In the genomic region with DNA sequence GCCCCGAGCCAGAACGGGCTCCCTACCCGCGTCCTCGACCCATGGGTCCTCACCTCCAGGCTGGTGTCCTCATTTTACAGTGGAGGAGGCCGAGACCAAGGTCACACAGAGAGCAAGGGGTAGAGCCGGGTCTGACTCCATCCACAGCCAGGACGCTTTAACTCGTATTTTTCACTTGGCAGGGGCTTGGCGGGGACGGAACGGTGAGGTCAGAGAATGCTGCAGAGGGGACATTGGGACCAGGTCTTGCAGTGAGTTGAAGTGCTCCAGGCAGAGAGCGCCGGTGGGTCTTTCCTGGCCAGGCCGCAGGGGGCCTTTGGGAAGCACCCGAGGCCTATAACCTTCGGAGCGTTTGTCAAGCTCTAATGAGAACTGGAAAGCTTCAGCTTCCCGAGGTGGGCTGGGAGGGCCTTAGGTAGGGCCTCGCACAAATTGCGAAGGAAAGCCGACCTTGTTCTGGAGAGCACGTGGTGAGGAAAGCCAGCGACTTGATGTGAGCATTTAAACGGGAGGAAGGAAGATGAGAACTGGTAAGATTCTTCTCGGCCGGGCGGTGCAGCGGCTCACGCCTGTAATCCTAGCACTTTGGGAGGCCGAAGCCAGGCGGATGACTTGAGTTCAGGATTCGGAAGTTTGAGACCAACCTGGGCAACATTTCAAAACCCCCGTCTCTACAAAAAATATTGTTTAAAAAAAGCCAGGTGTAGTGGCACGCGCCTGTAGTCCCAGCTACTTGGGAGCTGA, we compare ENCODE assay signal across 9 cellular contexts. TPM values are rescaled to one million over a fixed set of nuclear protein-coding genes. Genes with fewer than 3 reads are reported as not detected.
DNase-seq lines count a peak whose midpoint lies in the region; ATAC-seq and TF ChIP-seq lines count a peak whose summit lies in the region.
"Had no signal": no experiment of that assay in that cellular context is flagged by ENCODE, and none has a peak within 500 bp of the region (broad histone marks: within the 10 kb centered on the region; RNA-seq: fewer than 3 reads in every experiment).

No MANE protein-coding gene starts in this region.

- no peaks in the 10 kb centered on the region for H3K27me3 ChIP-seq in ascending aorta
- no peaks in the 10 kb centered on the region for H3K27me3 ChIP-seq in thyroid gland

- 48 to 54% methylated on average over 31 to 36 of the region's 36 CpGs for WGBS in thyroid gland, 2 donors

- ATAC-seq in left colon = peak; percentile 11
- no peak for ATAC-seq in HG03045 (IDR thresholded peaks at IDR 0.05; ENCODE audit: unreplicated experiment)

- CTCF ChIA-PET in activated naive CD4-positive, alpha-beta T cell treated with anti-CD3 and anti-CD28 coated beads, Interleukin-2, amount 10 ng/mL, durations not matched to agents 7 days and 5 days (lab: Charles Lee) = no interaction called here

- TF ChIP-seq CTCF in ascending aorta (IDR thresholded peaks at IDR 0.05) (no peak), thyroid gland (IDR thresholded peaks at IDR 0.05) (no peak)

- TF ChIP-seq POLR2A in thyroid gland (IDR thresholded peaks at IDR 0.05) = no peak

- no peaks in the 10 kb centered on the region for H3K27me3 Mint-ChIP-seq in activated naive CD4-positive, alpha-beta T cell treated with anti-CD3 and anti-CD28 coated beads, Interleukin-2, amount 10 ng/mL, durations not matched to agents 7 days and 5 days

- intact Hi-C loops in ascending aorta (cut with DNase I) (loop anchor here (5.0 kb wide), 2 partner anchors 290 to 320 kb away; no protein-coding TSS in a partner anchor), left colon (cut with DNase I, micrococcal nuclease) (no loop called here), thyroid gland (cut with DNase I) (no loop called here)

- H3K4me1 ChIP-seq in ascending aorta (peaks cover 21 to 38% of the 10 kb centered on the region in 2 donors), thyroid gland (peaks cover 44 to 45% of the 10 kb centered on the region in 2 donors)

- H3K4me1 Mint-ChIP-seq in activated naive CD4-positive, alpha-beta T cell treated with anti-CD3 and anti-CD28 coated beads, Interleukin-2, amount 10 ng/mL, durations not matched to agents 7 days and 5 days = peaks cover 39% of the 10 kb centered on the region

- H3K27ac Mint-ChIP-seq in activated naive CD4-positive, alpha-beta T cell treated with anti-CD3 and anti-CD28 coated beads, Interleukin-2, amount 10 ng/mL, durations not matched to agents 7 days and 5 days = peak overlapping the region; percentile 81

- peaks cover 1% of the 10 kb centered on the region for H3K36me3 Mint-ChIP-seq in activated naive CD4-positive, alpha-beta T cell treated with anti-CD3 and anti-CD28 coated beads, Interleukin-2, amount 10 ng/mL, durations not matched to agents 7 days and 5 days

- peak overlapping the region in 1 of 2 donors; percentile 40 for H3K27ac ChIP-seq in ascending aorta
- H3K27ac ChIP-seq in thyroid gland = peak overlapping the region; percentile 67 to 86 (median 78)

- peak overlapping the region; percentile 77 to 95 for H3K4me3 ChIP-seq in ascending aorta
- peak overlapping the region in 2 of 3 donors; percentile 77 to 95 for H3K4me3 ChIP-seq in thyroid gland (replicated peaks in 1 of 3)

- H3K4me3 Mint-ChIP-seq in activated naive CD4-positive, alpha-beta T cell treated with anti-CD3 and anti-CD28 coated beads, Interleukin-2, amount 10 ng/mL, durations not matched to agents 7 days and 5 days = peak overlapping the region; percentile 85

- DNase-seq in activated naive CD4-positive, alpha-beta T cell treated with anti-CD3 and anti-CD28 coated beads, Interleukin-2, amount 10 ng/mL, durations not matched to agents 7 days and 5 days = no peak
- no peak for DNase-seq in activated naive CD4-positive, alpha-beta T cell treated with anti-CD3 and anti-CD28 coated beads, Interleukin-2, amount 50 U/mL, for 16 hours
- DNase-seq in ascending aorta (ENCODE audit: low spot score in 2 of 2) (no peak), left colon (no peak), thyroid gland (no peak), SIG-M5 treated with dmso at 0.1 percent for 504 hours (lab: John Stamatoyannopoulos, UW; ENCODE audit: unreplicated experiment) (no peak)
- no peak for DNase-seq in effector CD8-positive, alpha-beta T cell (lab: John Stamatoyannopoulos, UW)

- no peaks in the 10 kb centered on the region for H3K36me3 ChIP-seq in ascending aorta
- no peaks in the 10 kb centered on the region for H3K36me3 ChIP-seq in thyroid gland

- H3K9me3 ChIP-seq in ascending aorta (no peaks in the 10 kb centered on the region), thyroid gland (no peaks in the 10 kb centered on the region)

- H3K9me3 Mint-ChIP-seq in activated naive CD4-positive, alpha-beta T cell treated with anti-CD3 and anti-CD28 coated beads, Interleukin-2, amount 10 ng/mL, durations not matched to agents 7 days and 5 days = no peaks in the 10 kb centered on the region

RNA-seq across cellular contexts. Expression of a gene that starts 0.9 kb away (rescaled TPM):
- total RNA-seq in ascending aorta (58.1 TPM), left colon (100 to 1,000 TPM; 129 to 174 TPM), thyroid gland (10 to 100 TPM; 45.7 to 99.2 (median 78.6) TPM)

RNA-seq across cellular contexts. Expression of a gene that starts 37.0 kb away (rescaled TPM):
- total RNA-seq in ascending aorta (not detected), left colon (1 to 10 TPM in 1 of 2 donors, under 1 TPM in 1; 0.92 to 1.5 TPM), thyroid gland (under 1 TPM in 1 of 4 donors, not detected in 3; 0.25 TPM)
- total RNA-seq: dermis microvascular lymphatic vessel endothelial cell had no signal
